28 cellular contexts compared by ENCODE assay signal in genomic region chr2:150228936-150229335, GRCh38.
DNase-seq lines count a peak whose midpoint lies in the region; ATAC-seq and TF ChIP-seq lines count a peak whose summit lies in the region.
"Had no signal": no experiment of that assay in that cellular context is flagged by ENCODE, and none has a peak within 500 bp of the region (broad histone marks: within the 10 kb centered on the region; RNA-seq: fewer than 3 reads in every experiment).

No MANE protein-coding gene starts in this region.

- H3K9me3 Mint-ChIP-seq in HFFc6 = no peaks in the 10 kb centered on the region
- H3K9me3 Mint-ChIP-seq: stimulated activated naive CD8-positive, alpha-beta T cell treated with anti-CD3 and anti-CD28 coated beads, Interleukin-15, Interleukin-2, amounts not matched to agents 100 ng/mL and 50 ng/mL, for 24 hours had no signal

- TF ChIP-seq CTCF in AG10803 (conservative IDR thresholded peaks at IDR 0.05; ENCODE audit: low read length) (no peak), HFFc6 (IDR thresholded peaks at IDR 0.05) (no peak), upper lobe of right lung (IDR thresholded peaks at IDR 0.05) (no peak)

- H3K36me3 Mint-ChIP-seq in HFFc6 (ENCODE audit: low read depth) = no peaks in the 10 kb centered on the region
- H3K36me3 Mint-ChIP-seq: activated naive CD4-positive, alpha-beta T cell treated with anti-CD3 and anti-CD28 coated beads, Interleukin-2, amount 10 ng/mL, durations not matched to agents 7 days and 5 days had no signal

- H3K4me1 Mint-ChIP-seq in HFFc6 (ENCODE audit: low read depth) = peaks cover 39% of the 10 kb centered on the region
- H3K4me1 Mint-ChIP-seq: activated B cell treated with CpG ODN at 0.5 μM for 24 hours; activated naive CD4-positive, alpha-beta T cell treated with anti-CD3 and anti-CD28 coated beads, Interleukin-2, amount 10 ng/mL, durations not matched to agents 7 days and 5 days had no signal

- H3K27me3 ChIP-seq in adipocyte (replicated peaks; ENCODE audit: control insufficient read depth, insufficient read depth, low read length) (no peaks in the 10 kb centered on the region), upper lobe of right lung (no peaks in the 10 kb centered on the region)
- H3K27me3 ChIP-seq: BLaER1 treated with 17β-estradiol and CSF1 and Interleukin-3, amounts not matched to agents 10 nM and 100 nM; colonic mucosa; gastrocnemius medialis had no signal

- H3K4me3 Mint-ChIP-seq in HFFc6 = 0 out of 2 replicates have a peak overlapping the region, but pooled peaks have one; percentile 9
- H3K4me3 Mint-ChIP-seq: activated B cell treated with CpG ODN at 0.5 μM for 24 hours; activated naive CD4-positive, alpha-beta T cell treated with anti-CD3 and anti-CD28 coated beads, Interleukin-2, amount 10 ng/mL, durations not matched to agents 7 days and 5 days; stimulated activated naive CD8-positive, alpha-beta T cell treated with anti-CD3 and anti-CD28 coated beads, Interleukin-15, Interleukin-2, amounts not matched to agents 100 ng/mL and 50 ng/mL, for 24 hours had no signal

- peak overlapping the region; percentile 18; the same call in 1 of the 2 replicates for H3K27ac Mint-ChIP-seq in HFFc6
- H3K27ac Mint-ChIP-seq: activated B cell treated with CpG ODN at 0.5 μM for 24 hours; activated naive CD4-positive, alpha-beta T cell treated with anti-CD3 and anti-CD28 coated beads, Interleukin-2, amount 10 ng/mL, durations not matched to agents 7 days and 5 days; stimulated activated naive CD8-positive, alpha-beta T cell treated with anti-CD3 and anti-CD28 coated beads, Interleukin-15, Interleukin-2, amounts not matched to agents 100 ng/mL and 50 ng/mL, for 24 hours had no signal

- no peak overlapping the region for H3K27ac ChIP-seq in upper lobe of right lung
- H3K27ac ChIP-seq: BLaER1 treated with 17β-estradiol and CSF1 and Interleukin-3, amounts not matched to agents 10 nM and 100 nM; colonic mucosa; gastrocnemius medialis; HL-60; thoracic aorta had no signal

- H3K4me1 ChIP-seq in adipocyte (ENCODE audit: control insufficient read depth, insufficient read depth, low read length) (no peaks in the 10 kb centered on the region), upper lobe of right lung (no peaks in the 10 kb centered on the region)
- H3K4me1 ChIP-seq: BLaER1 treated with 17β-estradiol and CSF1 and Interleukin-3, amounts not matched to agents 10 nM and 100 nM; colonic mucosa; gastrocnemius medialis had no signal

- H3K9ac ChIP-seq in adipocyte (ENCODE audit: low read length) = no peak overlapping the region
- H3K9ac ChIP-seq: BLaER1 treated with 17β-estradiol and CSF1 and Interleukin-3, amounts not matched to agents 10 nM and 100 nM had no signal

- DNase-seq in AG10803 (ENCODE audit: low read depth) (peak; percentile 37), HFFc6 (no peak), adipocyte (ENCODE audit: low read depth) (peak; percentile 14), iris pigment epithelial cell (ENCODE audit: low read depth) (peak; percentile 10), upper lobe of right lung (no peak)
- DNase-seq: activated B cell treated with CpG ODN at 0.5 μM for 24 hours; activated naive CD4-positive, alpha-beta T cell treated with anti-CD3 and anti-CD28 coated beads, Interleukin-2, amount 10 ng/mL, durations not matched to agents 7 days and 5 days; colonic mucosa; DND-41; effector CD8-positive, alpha-beta T cell; gastrocnemius medialis; Kasumi-1; left cardiac atrium; mammary epithelial cell; MV-4-11; NCI-H1694; NCI-H2171; NCI-H510A; SHP77; T-helper 9 cell had no signal

- H3K4me3 ChIP-seq in AG10803 (ENCODE audit: low read length) (no peak overlapping the region), adipocyte (ENCODE audit: low read length) (no peak overlapping the region), upper lobe of right lung (no peak overlapping the region)
- H3K4me3 ChIP-seq: BLaER1 treated with 17β-estradiol and CSF1 and Interleukin-3, amounts not matched to agents 10 nM and 100 nM; colonic mucosa; gastrocnemius medialis; GM12878; thoracic aorta had no signal

- intact Hi-C loops in upper lobe of right lung (cut with DNase I) = no loop called here

- ATAC-seq in upper lobe of right lung (no peak), HG03108 (IDR thresholded peaks at IDR 0.05; ENCODE audit: unreplicated experiment) (no peak), HG03175 (IDR thresholded peaks at IDR 0.05; ENCODE audit: unreplicated experiment) (no peak)
- ATAC-seq: gastrocnemius medialis, GM12878, left cardiac atrium, Panc1 had no signal

- no peaks in the 10 kb centered on the region for H3K27me3 Mint-ChIP-seq in HFFc6 (ENCODE audit: insufficient read depth)
- H3K27me3 Mint-ChIP-seq: activated B cell treated with CpG ODN at 0.5 μM for 24 hours; activated naive CD4-positive, alpha-beta T cell treated with anti-CD3 and anti-CD28 coated beads, Interleukin-2, amount 10 ng/mL, durations not matched to agents 7 days and 5 days; stimulated activated naive CD8-positive, alpha-beta T cell treated with anti-CD3 and anti-CD28 coated beads, Interleukin-15, Interleukin-2, amounts not matched to agents 100 ng/mL and 50 ng/mL, for 24 hours had no signal

- H3K9me3 ChIP-seq in adipocyte (ENCODE audit: control insufficient read depth, low read length) (no peaks in the 10 kb centered on the region), upper lobe of right lung (no peaks in the 10 kb centered on the region)
- H3K9me3 ChIP-seq: BLaER1 treated with 17β-estradiol and CSF1 and Interleukin-3, amounts not matched to agents 10 nM and 100 nM; colonic mucosa; gastrocnemius medialis; thoracic aorta had no signal

- H3K36me3 ChIP-seq in adipocyte (ENCODE audit: control insufficient read depth, insufficient read depth, low read length, severe bottlenecking) = no peaks in the 10 kb centered on the region
- no peaks in the 10 kb centered on the region for H3K36me3 ChIP-seq in upper lobe of right lung
- H3K36me3 ChIP-seq: BLaER1 treated with 17β-estradiol and CSF1 and Interleukin-3, amounts not matched to agents 10 nM and 100 nM; colonic mucosa; gastrocnemius medialis; thoracic aorta had no signal

Comparison
In these comparisons a context has a peak if more than half of its experiments do, and no peak if none do; other contexts are left out.
1. DNase-seq: peak in AG10803 (single experiment), adipocyte (single experiment) and iris pigment epithelial cell (single experiment); none in HFFc6 (single experiment) and upper lobe of right lung (single experiment).